In genomic region chrX:118763489-118763888, GRCh38 we compare ENCODE assay signal across 31 cellular contexts.
"Had no signal": no experiment of that assay in that cellular context is flagged by ENCODE, and none has a peak within 500 bp of the region (broad histone marks: within the 10 kb centered on the region; RNA-seq: fewer than 3 reads in every experiment).

No MANE protein-coding gene starts in this region.

- H3K36me3 ChIP-seq: colonic mucosa, WERI-Rb-1 had no signal

- H3K4me1 ChIP-seq: adrenal gland, body of pancreas, colonic mucosa, esophagus squamous epithelium, heart right ventricle had no signal

- H3K27me3 ChIP-seq: adrenal gland, body of pancreas, colonic mucosa, esophagus squamous epithelium, gastroesophageal sphincter had no signal

- DNase-seq: activated B cell treated with CpG ODN at 0.5 μM for 24 hours; activated CD4-positive, alpha-beta T cell treated with anti-CD3 and anti-CD28 coated beads for 48 hours; activated CD4-positive, alpha-beta T cell treated with anti-CD3 and anti-CD28 coated beads, Interleukin-2, amount 50 U/mL, for 1 hour; activated CD4-positive, alpha-beta T cell treated with anti-CD3 and anti-CD28 coated beads, Interleukin-2, amount 50 U/mL, for 48 hours; activated CD8-positive, alpha-beta memory T cell treated with anti-CD3 and anti-CD28 coated beads for 24 hours; activated CD8-positive, alpha-beta T cell treated with anti-CD3 and anti-CD28 coated beads for 36 hours; activated effector memory CD4-positive, alpha-beta T cell treated with Interleukin-2 at 50 U/mL for 16 hours; activated gamma-delta T cell treated with Interleukin-2 at 50 U/mL for 16 hours; activated naive CD4-positive, alpha-beta T cell treated with anti-CD3 and anti-CD28 coated beads for 36 hours; activated naive CD8-positive, alpha-beta T cell treated with anti-CD3 and anti-CD28 coated beads for 36 hours; activated naive CD8-positive, alpha-beta T cell treated with anti-CD3 and anti-CD28 coated beads, Interleukin-2, amount 50 U/mL, for 24 hours; activated T-cell treated with anti-CD3 and anti-CD28 coated beads, Interleukin-2, amount 50 U/mL, for 4 hours; adrenal gland; amygdala; aorta; body of pancreas; caudate nucleus; colonic mucosa; effector CD8-positive, alpha-beta T cell; esophagus squamous epithelium; foreskin melanocyte; heart right ventricle; T-helper 17 cell; T1000; WERI-Rb-1 had no signal

- FAIRE-seq: endometrium, endothelial cell of umbilical vein had no signal

- H3K4me3 ChIP-seq: adrenal gland, body of pancreas, colonic mucosa, esophagus squamous epithelium, gastroesophageal sphincter, heart right ventricle had no signal

- ATAC-seq: activated CD4-positive, CD25-positive, alpha-beta regulatory T cell treated with anti-CD3 and anti-CD28 coated beads, Interleukin-2, amount 50 U/mL, for 24 hours; activated CD8-positive, alpha-beta T cell treated with anti-CD3 and anti-CD28 coated beads for 36 hours; activated naive CD8-positive, alpha-beta T cell treated with anti-CD3 and anti-CD28 coated beads, Interleukin-2, amount 50 U/mL, for 24 hours; activated T-cell treated with anti-CD3 and anti-CD28 coated beads, Interleukin-2, amount 50 U/mL, for 4 hours; activated T-helper 17 cell treated with anti-CD3 and anti-CD28 coated beads, Interleukin-2, amount 50 U/mL, for 72 hours; body of pancreas; gastroesophageal sphincter; heart right ventricle; T-helper 17 cell had no signal

- H3K9me3 ChIP-seq: adrenal gland, body of pancreas, colonic mucosa, esophagus squamous epithelium, gastroesophageal sphincter, heart right ventricle had no signal

- H3K27ac ChIP-seq: adrenal gland, body of pancreas, colonic mucosa, epithelial cell of prostate, esophagus squamous epithelium, heart right ventricle, WERI-Rb-1 had no signal
